33 cellular contexts compared by ENCODE assay signal in the genomic region with DNA sequence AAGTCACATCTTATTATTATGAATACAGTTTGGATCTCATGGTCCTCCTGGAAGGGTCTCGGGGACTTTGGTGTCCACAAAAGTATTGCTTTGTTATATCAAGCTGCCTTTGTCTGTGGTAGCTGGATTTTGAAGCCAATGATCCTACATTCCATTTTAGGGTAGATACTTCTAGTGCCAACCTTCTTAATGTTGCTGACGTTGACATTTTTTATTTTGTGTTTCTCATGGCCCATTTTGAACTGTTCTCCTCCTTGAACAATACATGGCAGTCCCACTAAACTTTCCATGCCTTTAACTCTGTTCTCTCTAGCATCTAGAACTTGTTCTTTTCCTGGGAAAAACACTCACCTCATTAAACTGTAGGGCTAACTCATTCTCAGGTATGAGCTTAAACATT.
"Had no signal": no experiment of that assay in that cellular context is flagged by ENCODE, and none has a peak within 500 bp of the region (broad histone marks: within the 10 kb centered on the region; RNA-seq: fewer than 3 reads in every experiment).

No MANE protein-coding gene starts in this region.

- H3K9me3 ChIP-seq: adrenal gland, ascending aorta, body of pancreas, breast epithelium had no signal

- ATAC-seq: activated naive CD4-positive, alpha-beta T cell treated with anti-CD3 and anti-CD28 coated beads, Interleukin-2, amount 50 U/mL, for 72 hours; activated naive CD8-positive, alpha-beta T cell treated with anti-CD3 and anti-CD28 coated beads, Interleukin-2, amount 50 U/mL, for 24 hours; activated T-cell treated with anti-CD3 and anti-CD28 coated beads, Interleukin-2, amount 50 U/mL, for 4 hours; activated T-cell treated with anti-CD3 and anti-CD28 coated beads, Interleukin-2, amount 50 U/mL, for 72 hours; activated T-helper 17 cell treated with anti-CD3 and anti-CD28 coated beads, Interleukin-2, amount 50 U/mL, for 72 hours; body of pancreas had no signal

- H3K4me3 ChIP-seq: adrenal gland, ascending aorta, body of pancreas, breast epithelium, cardiac muscle cell had no signal

- H3K36me3 ChIP-seq: adrenal gland, ascending aorta, brain microvascular endothelial cell, breast epithelium, cardiac muscle cell had no signal

- FAIRE-seq: astrocyte, bronchial epithelial cell, colon had no signal

- H3K4me1 ChIP-seq: adrenal gland, ascending aorta, breast epithelium had no signal

- H3K27ac ChIP-seq: adrenal gland, ascending aorta, body of pancreas, brain microvascular endothelial cell, breast epithelium, cardiac muscle cell had no signal

- H3K27me3 ChIP-seq: adrenal gland, ascending aorta, body of pancreas, brain microvascular endothelial cell, cardiac muscle cell had no signal

- DNase-seq: activated effector memory CD4-positive, alpha-beta T cell treated with anti-CD3 and anti-CD28 coated beads, Interleukin-2, amount 50 U/mL, for 16 hours; activated effector memory CD4-positive, alpha-beta T cell treated with Interleukin-2 at 50 U/mL for 16 hours; activated gamma-delta T cell; activated gamma-delta T cell treated with Interleukin-2 at 50 U/mL for 16 hours; activated naive CD4-positive, alpha-beta T cell; activated naive CD4-positive, alpha-beta T cell treated with anti-CD3 and anti-CD28 coated beads for 36 hours; activated naive CD4-positive, alpha-beta T cell treated with anti-CD3 and anti-CD28 coated beads, Interleukin-2, amount 10 ng/mL, durations not matched to agents 7 days and 5 days; activated naive CD4-positive, alpha-beta T cell treated with anti-CD3 and anti-CD28 coated beads, Interleukin-2, amount 50 U/mL, for 16 hours; activated naive CD4-positive, alpha-beta T cell treated with Interleukin-2 at 50 U/mL for 16 hours; activated naive CD8-positive, alpha-beta T cell treated with anti-CD3 and anti-CD28 coated beads for 36 hours; activated naive CD8-positive, alpha-beta T cell treated with anti-CD3 and anti-CD28 coated beads, Interleukin-2, amount 10 ng/mL, durations not matched to agents 7 days and 5 days; activated naive CD8-positive, alpha-beta T cell treated with anti-CD3 and anti-CD28 coated beads, Interleukin-2, amount 50 U/mL, for 24 hours; activated T-cell treated with anti-CD3 and anti-CD28 coated beads, Interleukin-2, amount 50 U/mL, for 4 hours; activated T-cell treated with anti-CD3 and anti-CD28 coated beads, Interleukin-2, amount 50 U/mL, for 48 hours; activated T-cell treated with anti-CD3 and anti-CD28 coated beads, Interleukin-2, amount 50 U/mL, for 72 hours; adrenal gland; amniotic stem cell; amygdala; anterior cingulate cortex; aorta; body of pancreas; brain microvascular endothelial cell; caudate nucleus; central memory CD4-positive, alpha-beta T cell; cerebellar nuclear complex had no signal
